In genomic region chr1:170853302-170853701, GRCh38 we compare ENCODE assay signal across 19 cellular contexts.
A peak's percentile ranks its signal among the peaks of the same experiment; 100 is the strongest.
DNase-seq lines count a peak whose midpoint lies in the region; ATAC-seq and TF ChIP-seq lines count a peak whose summit lies in the region.
"Had no signal": no experiment of that assay in that cellular context is flagged by ENCODE, and none has a peak within 500 bp of the region (broad histone marks: within the 10 kb centered on the region; RNA-seq: fewer than 3 reads in every experiment).

No MANE protein-coding gene starts in this region.

- 92% methylated on average over 5 of the region's 5 CpGs for WGBS in hepatocyte (ENCODE audit: low lambda C conversion rate, missing lambda C conversion rate)

- ATAC-seq in GM18520 (IDR thresholded peaks at IDR 0.05; ENCODE audit: unreplicated experiment) (peak; percentile 59), GM21390 (IDR thresholded peaks at IDR 0.05; ENCODE audit: unreplicated experiment) (peak; percentile 89), HG02885 (IDR thresholded peaks at IDR 0.05; ENCODE audit: poor library complexity, unreplicated experiment) (peak; percentile 95), HG03521 (IDR thresholded peaks at IDR 0.05; ENCODE audit: unreplicated experiment) (peak; percentile 79)
- ATAC-seq: activated naive CD8-positive, alpha-beta T cell treated with anti-CD3 and anti-CD28 coated beads, Interleukin-2, amount 50 U/mL, for 24 hours; Panc1; sciatic nerve; T-cell had no signal

- H3K36me3 ChIP-seq in hepatocyte (replicated peaks; ENCODE audit: insufficient read depth, low read depth): no peaks in the 10 kb centered on the region

- H3K27me3 ChIP-seq in hepatocyte: no peaks in the 10 kb centered on the region

- H3K4me3 ChIP-seq in hepatocyte: no peak overlapping the region

- no peak overlapping the region for H2AFZ ChIP-seq in hepatocyte

- H3K4me2 ChIP-seq in hepatocyte: no peak overlapping the region

- no peaks in the 10 kb centered on the region for H3K9me2 ChIP-seq in hepatocyte (replicated peaks; ENCODE audit: insufficient read depth)

- H3K4me1 ChIP-seq in hepatocyte (ENCODE audit: insufficient read depth): no peaks in the 10 kb centered on the region

- DNase-seq in putamen (ENCODE audit: low spot score) (no peak), hepatocyte (ENCODE audit: low spot score) (no peak), NCI-H2171 (lab: John Stamatoyannopoulos, UW) (no peak), mucosa of gallbladder (ENCODE audit: low spot score) (no peak)
- DNase-seq: activated naive CD8-positive, alpha-beta T cell treated with anti-CD3 and anti-CD28 coated beads, Interleukin-2, amount 50 U/mL, for 24 hours; activated T-cell treated with anti-CD3 and anti-CD28 coated beads for 4 hours; central memory CD4-positive, alpha-beta T cell; DMS 273 treated with DMSO at 0.1 percent for 48 hours; mammary epithelial cell; NCI-H1694; NCI-H524; stimulated activated CD4-positive, alpha-beta T cell treated with anti-CD3 and anti-CD28 coated beads, Interleukin-4, amount 100 ng/mL, for 24 hours; T-cell had no signal

- TF ChIP-seq CTCF in hepatocyte (IDR thresholded peaks at IDR 0.05; ENCODE audit: poor library complexity): no peak

- H3K79me2 ChIP-seq in hepatocyte: no peaks in the 10 kb centered on the region

- no peaks in the 10 kb centered on the region for H3K9me3 ChIP-seq in hepatocyte (ENCODE audit: low read depth)

- H4K20me1 ChIP-seq in hepatocyte (ENCODE audit: insufficient read depth, poor library complexity, severe bottlenecking): no peaks in the 10 kb centered on the region

- no peak overlapping the region for H3K27ac ChIP-seq in hepatocyte
